In genomic region chr16:3249020-3249419, GRCh38 we compare ENCODE assay signal across 32 cellular contexts. TPM values are rescaled to one million over a fixed set of nuclear protein-coding genes. Genes with fewer than 3 reads are reported as not detected.
"Had no signal": no experiment of that assay in that cellular context is flagged by ENCODE, and none has a peak within 500 bp of the region (broad histone marks: within the 10 kb centered on the region; RNA-seq: fewer than 3 reads in every experiment).

No MANE protein-coding gene starts in this region.

- DNase-seq: activated CD4-positive, alpha-beta memory T cell treated with anti-CD3 and anti-CD28 coated beads, Interleukin-2, amount 10 ng/mL, durations not matched to agents 7 days and 5 days; activated CD4-positive, alpha-beta T cell treated with anti-CD3 and anti-CD28 coated beads for 1 hour; activated CD4-positive, alpha-beta T cell treated with anti-CD3 and anti-CD28 coated beads for 36 hours; activated CD4-positive, alpha-beta T cell treated with anti-CD3 and anti-CD28 coated beads for 48 hours; activated CD4-positive, alpha-beta T cell treated with anti-CD3 and anti-CD28 coated beads, Interleukin-2, amount 10 ng/mL, durations not matched to agents 7 days and 5 days; activated CD4-positive, alpha-beta T cell treated with anti-CD3 and anti-CD28 coated beads, Interleukin-2, amount 50 U/mL, for 48 hours; activated CD4-positive, CD25-positive, alpha-beta regulatory T cell; activated CD8-positive, alpha-beta memory T cell treated with anti-CD3 and anti-CD28 coated beads for 24 hours; activated CD8-positive, alpha-beta memory T cell treated with anti-CD3 and anti-CD28 coated beads, Interleukin-2, amount 10 ng/mL, durations not matched to agents 7 days and 5 days; activated CD8-positive, alpha-beta memory T cell treated with anti-CD3 and anti-CD28 coated beads, Interleukin-2, amount 50 U/mL, for 48 hours; activated CD8-positive, alpha-beta T cell treated with anti-CD3 and anti-CD28 coated beads, Interleukin-2, amount 10 ng/mL, durations not matched to agents 7 days and 5 days; activated effector memory CD4-positive, alpha-beta T cell treated with Interleukin-2 at 50 U/mL for 16 hours; activated gamma-delta T cell; activated naive CD4-positive, alpha-beta T cell treated with anti-CD3 and anti-CD28 coated beads, Interleukin-2, amount 10 ng/mL, durations not matched to agents 7 days and 5 days; activated naive CD4-positive, alpha-beta T cell treated with Interleukin-2 at 50 U/mL for 16 hours; activated naive CD8-positive, alpha-beta T cell treated with anti-CD3 and anti-CD28 coated beads, Interleukin-2, amount 10 ng/mL, durations not matched to agents 7 days and 5 days; activated naive CD8-positive, alpha-beta T cell treated with anti-CD3 and anti-CD28 coated beads, Interleukin-2, amount 50 U/mL, for 24 hours; activated T-cell treated with anti-CD3 and anti-CD28 coated beads, Interleukin-2, amount 50 U/mL, for 24 hours; activated T-cell treated with anti-CD3 and anti-CD28 coated beads, Interleukin-2, amount 50 U/mL, for 48 hours; amygdala; anterior cingulate cortex; caudate nucleus; cerebellar nuclear complex; T-helper 1 cell; T-helper 2 cell; T-helper 9 cell had no signal

- H3K27me3 ChIP-seq: ascending aorta, cardiac muscle cell had no signal

- H3K4me3 ChIP-seq: ascending aorta, cardiac muscle cell had no signal

- H3K9me3 ChIP-seq: ascending aorta had no signal

- H3K27ac ChIP-seq: ascending aorta, cardiac muscle cell, VCaP had no signal

- H3K36me3 ChIP-seq: ascending aorta, cardiac muscle cell had no signal

- H3K4me1 ChIP-seq: ascending aorta had no signal

- ATAC-seq: activated CD4-positive, alpha-beta T cell treated with anti-CD3 and anti-CD28 coated beads for 36 hours; activated CD4-positive, CD25-positive, alpha-beta regulatory T cell treated with anti-CD3 and anti-CD28 coated beads, Interleukin-2, amount 50 U/mL, for 24 hours; activated CD8-positive, alpha-beta memory T cell treated with anti-CD3 and anti-CD28 coated beads, Interleukin-2, amount 10 ng/mL, durations not matched to agents 7 days and 5 days; activated CD8-positive, alpha-beta T cell treated with anti-CD3 and anti-CD28 coated beads, Interleukin-2, amount 10 ng/mL, durations not matched to agents 7 days and 5 days; activated naive CD8-positive, alpha-beta T cell treated with anti-CD3 and anti-CD28 coated beads, Interleukin-2, amount 50 U/mL, for 24 hours; WTC11 had no signal

RNA-seq across cellular contexts. Expression of gene MEFV, which starts 7.4 kb away (rescaled TPM):
- total RNA-seq: bronchial epithelial cell, cardiac muscle cell had no signal
- polyA plus RNA-seq: cardiac muscle cell had no signal
